Comparison of ENCODE assay signal across 8 cellular contexts in genomic region chr14:23068792-23069412, GRCh38. TPM values are rescaled to one million over a fixed set of nuclear protein-coding genes. Genes with fewer than 3 reads are reported as not detected.
A peak's percentile ranks its signal among the peaks of the same experiment; 100 is the strongest.
DNase-seq lines count a peak whose midpoint lies in the region; ATAC-seq, FAIRE-seq and TF ChIP-seq lines count a peak whose summit lies in the region.

No MANE protein-coding gene starts in this region.

- peak overlapping the region; percentile 12 for H3K4me3 Mint-ChIP-seq in T-helper 17 cell

- no peaks in the 10 kb centered on the region for H3K9me3 ChIP-seq in T-helper 17 cell (ENCODE audit: control insufficient read depth, low read length, poor library complexity, severe bottlenecking)

- peaks cover 26% of the 10 kb centered on the region for H3K36me3 ChIP-seq in bronchial epithelial cell (ENCODE audit: control insufficient read depth, insufficient read depth, low read length)

- peaks cover 30% of the 10 kb centered on the region for H3K4me1 Mint-ChIP-seq in T-helper 17 cell

- no peaks in the 10 kb centered on the region for H3K27me3 ChIP-seq in bronchial epithelial cell (ENCODE audit: control insufficient read depth, insufficient read depth, low read length)

- peak; percentile 67 for ATAC-seq in HG03039 (IDR thresholded peaks at IDR 0.05; ENCODE audit: unreplicated experiment)
- ATAC-seq in T-helper 17 cell, result peak; percentile 81

- no peak for TF ChIP-seq POLR2A in GM12892 (IDR thresholded peaks at IDR 0.05; ENCODE audit: low read depth, low read length)

- H3K36me3 Mint-ChIP-seq in T-helper 17 cell (ENCODE audit: low read depth), result peaks cover 3% of the 10 kb centered on the region

- no peaks in the 10 kb centered on the region for H3K27me3 Mint-ChIP-seq in T-helper 17 cell

- TF ChIP-seq CTCF in bronchial epithelial cell (IDR thresholded peaks at IDR 0.05; ENCODE audit: insufficient read depth, low read length, severe bottlenecking), result peak; percentile 95

- peak; percentile 77 for DNase-seq in GM12892 (ENCODE audit: insufficient read length)
- DNase-seq in T-helper 17 cell, result peak; percentile 28 to 66 (median 54)
- peak; percentile 90 for DNase-seq in bronchial epithelial cell (ENCODE audit: low read depth)
- peak; percentile 97 for DNase-seq in left kidney (ENCODE audit: low read depth, low spot score)
- peak; percentile 82 for DNase-seq in stimulated activated CD4-positive, alpha-beta T cell treated with anti-CD3 and anti-CD28 coated beads, Interleukin-4, amount 100 ng/mL, for 24 hours
- no peak for DNase-seq in NOMO-1 (lab: John Stamatoyannopoulos, UW; ENCODE audit: unreplicated experiment in 2 of 2)
- no peak for DNase-seq in NCI-H1694 treated with DMSO at 0.1 percent for 48 hours (lab: John Stamatoyannopoulos, UW)

- FAIRE-seq in GM12892 (lab: Jason Lieb, UNC), result peak; percentile 77
- no peak for FAIRE-seq in bronchial epithelial cell (lab: Jason Lieb, UNC)

- H3K27ac Mint-ChIP-seq in T-helper 17 cell, result peak overlapping the region; percentile 32

- no peak overlapping the region for H3K4me3 ChIP-seq in bronchial epithelial cell (ENCODE audit: low read depth, low read length)

RNA-seq across cellular contexts. Expression of gene CDH24, which starts 11.6 kb away (rescaled TPM):
- polyA plus RNA-seq in GM12892 (2012; ENCODE audit: missing spikeins), result 1.1 TPM
- total RNA-seq in T-helper 17 cell, result 1 to 10 TPM; 1.6 to 1.8 TPM
- 2.7 and 2.9 TPM in 2 replicates for total RNA-seq in bronchial epithelial cell

RNA-seq across cellular contexts. Expression of gene ACIN1, which starts 26.0 kb away (rescaled TPM):
- polyA plus RNA-seq in GM12892 (2012; ENCODE audit: missing spikeins), result 83.9 TPM
- total RNA-seq in T-helper 17 cell (100 to 1,000 TPM; 264 to 298 TPM), bronchial epithelial cell (45.3 and 45.5 TPM in 2 replicates)

RNA-seq across cellular contexts. Expression of gene C14orf119, which starts 26.4 kb away (rescaled TPM):
- polyA plus RNA-seq in GM12892 (2012; ENCODE audit: missing spikeins), result 39.9 TPM
- 10 to 100 TPM; 10.5 to 11.6 TPM for total RNA-seq in T-helper 17 cell
- 51.9 and 59.1 TPM in 2 replicates for total RNA-seq in bronchial epithelial cell

RNA-seq across cellular contexts. Expression of gene PSMB11, which starts 26.9 kb away (rescaled TPM):
- not detected for polyA plus RNA-seq in GM12892 (2012; ENCODE audit: missing spikeins)
- not detected for total RNA-seq in T-helper 17 cell
- not detected in 2 replicates for total RNA-seq in bronchial epithelial cell

RNA-seq across cellular contexts. Expression of gene PSMB5, which starts 34.2 kb away (rescaled TPM):
- 84.0 TPM for polyA plus RNA-seq in GM12892 (2012; ENCODE audit: missing spikeins)
- total RNA-seq in T-helper 17 cell, result 10 to 100 TPM; 17.6 to 19.9 TPM
- total RNA-seq in bronchial epithelial cell, result 158 and 220 TPM in 2 replicates

Comparison
In these comparisons a context has a peak if more than half of its experiments do, and no peak if none do; other contexts are left out.
1. DNase-seq: peak in GM12892 (single experiment), T-helper 17 cell (3 of 3), bronchial epithelial cell (single experiment), left kidney (single experiment) and stimulated activated CD4-positive, alpha-beta T cell treated with anti-CD3 and anti-CD28 coated beads, Interleukin-4, amount 100 ng/mL, for 24 hours (single experiment); none in NOMO-1 (0 of 2) and NCI-H1694 treated with DMSO at 0.1 percent for 48 hours (single experiment).